22 cellular contexts compared by ENCODE assay signal in the genomic region with DNA sequence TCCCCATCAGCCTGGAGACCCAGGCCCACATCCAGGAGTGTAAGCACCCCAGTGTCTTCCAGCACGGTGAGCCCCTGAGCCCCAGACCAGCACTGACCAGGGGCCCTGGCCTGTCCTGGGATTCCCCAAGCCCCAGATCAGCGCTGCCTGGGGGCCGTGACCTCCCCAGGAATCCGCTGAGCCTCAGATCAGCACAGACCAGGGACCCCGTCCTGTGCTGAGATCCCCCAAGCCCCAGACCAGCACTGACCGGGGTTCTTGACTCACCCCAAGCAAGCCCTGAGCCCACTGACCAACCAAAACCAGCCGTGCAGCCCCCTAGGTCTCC.
"Had no signal": no experiment of that assay in that cellular context is flagged by ENCODE, and none has a peak within 500 bp of the region (broad histone marks: within the 10 kb centered on the region; RNA-seq: fewer than 3 reads in every experiment).

No MANE protein-coding gene starts in this region.

- FAIRE-seq: colon, endometrium, keratinocyte, small intestine had no signal

- H3K4me1 Mint-ChIP-seq: natural killer cell had no signal

- H3K4me3 ChIP-seq: gastrocnemius medialis, lung, right lobe of liver, stomach, thyroid gland, vagina had no signal

- H3K27ac Mint-ChIP-seq: memory B cell, natural killer cell, progenitor cell of endocrine pancreas had no signal

- DNase-seq: dermis blood vessel endothelial cell; effector memory CD4-positive, alpha-beta T cell; gastrocnemius medialis; natural killer cell; small intestine; stimulated activated CD4-positive, alpha-beta T cell treated with anti-CD3 and anti-CD28 coated beads, Interleukin-12 subunit alpha, Interleukin-12 subunit beta, amount 100 ng/mL, for 4 hours; stimulated activated CD4-positive, alpha-beta T cell treated with anti-CD3 and anti-CD28 coated beads, Interleukin-1b, Interleukin-23, amount 100 ng/mL, for 48 hours; stimulated activated CD4-positive, alpha-beta T cell treated with anti-CD3 and anti-CD28 coated beads, Interleukin-4, amount 100 ng/mL, for 1 hour; stimulated activated CD8-positive, alpha-beta memory T cell treated with anti-CD3 and anti-CD28 coated beads, Interleukin-4, amount 100 ng/mL, for 48 hours; stimulated activated naive CD4-positive, alpha-beta T cell treated with Interleukin-2 at 50 U/mL for 16 hours; stomach; thyroid gland; trophoblast cell had no signal

- H3K27me3 Mint-ChIP-seq: memory B cell, progenitor cell of endocrine pancreas had no signal

- H3K4me3 Mint-ChIP-seq: memory B cell, natural killer cell had no signal

- H3K36me3 Mint-ChIP-seq: natural killer cell had no signal

- H3K9me3 ChIP-seq: gastrocnemius medialis, right lobe of liver, stomach, thyroid gland, vagina had no signal

- H3K9ac ChIP-seq: parathyroid adenoma had no signal

- ATAC-seq: gastrocnemius medialis, natural killer cell had no signal

- H3K27me3 ChIP-seq: gastrocnemius medialis, right lobe of liver, stomach, thyroid gland, vagina had no signal

- H3K27ac ChIP-seq: gastrocnemius medialis, parathyroid adenoma, right lobe of liver, stomach, thyroid gland, vagina had no signal

- H3K9me3 Mint-ChIP-seq: memory B cell, natural killer cell had no signal
